8 cellular contexts compared by ENCODE assay signal in genomic region chr22:31495343-31495742, GRCh38. TPM values are rescaled to one million over a fixed set of nuclear protein-coding genes. Genes with fewer than 3 reads are reported as not detected.
A peak's percentile ranks its signal among the peaks of the same experiment; 100 is the strongest.
DNase-seq lines count a peak whose midpoint lies in the region; ATAC-seq and TF ChIP-seq lines count a peak whose summit lies in the region.

No MANE protein-coding gene starts in this region.

- TF ChIP-seq EP300 in sigmoid colon (IDR thresholded peaks at IDR 0.05) = no peak

- WGBS in GM23248 (ENCODE audit: low coverage in 1 of 2, low lambda C conversion rate in 2 of 2, missing lambda C conversion rate in 2 of 2), 2 experiments = 67 to 71% methylated on average over 15 of the region's 15 CpGs
- WGBS in esophagus squamous epithelium, 2 donors = 53 to 57% methylated on average over 15 of the region's 15 CpGs
- 16 to 58% methylated on average over 15 of the region's 15 CpGs for WGBS in sigmoid colon, 2 donors

- in situ Hi-C loops in GM23248 (cut with MboI) = no loop called here

- H3K27me3 ChIP-seq in GM23248 (replicated peaks; ENCODE audit: insufficient read depth) (no peaks in the 10 kb centered on the region), SJCRH30 (no peaks in the 10 kb centered on the region), esophagus squamous epithelium (no peaks in the 10 kb centered on the region), sigmoid colon (no peaks in the 10 kb centered on the region)

- H3K9me3 ChIP-seq in GM23248 (ENCODE audit: low read depth) = no peaks in the 10 kb centered on the region
- no peaks in the 10 kb centered on the region for H3K9me3 ChIP-seq in SJCRH30 (replicated peaks)
- no peaks in the 10 kb centered on the region for H3K9me3 ChIP-seq in esophagus squamous epithelium
- H3K9me3 ChIP-seq in sigmoid colon = no peaks in the 10 kb centered on the region

- peak overlapping the region; percentile 80 for H3K27ac ChIP-seq in GM23248
- H3K27ac ChIP-seq in SJCRH30 = no peak overlapping the region; the same call in 1 of the 2 replicates
- peak overlapping the region; percentile 71 to 92 (median 88) for H3K27ac ChIP-seq in esophagus squamous epithelium
- peak overlapping the region; percentile 84 to 93 (median 84) for H3K27ac ChIP-seq in sigmoid colon

- ATAC-seq in sciatic nerve (no peak), GM21529 (IDR thresholded peaks at IDR 0.05; ENCODE audit: unreplicated experiment) (no peak)

- H3K4me3 ChIP-seq in GM23248 (peak overlapping the region; percentile 95), SJCRH30 (peak overlapping the region; percentile 71), esophagus squamous epithelium (peak overlapping the region; percentile 52 to 91 (median 82)), sigmoid colon (peak overlapping the region in 3 of 4 donors; percentile 56 to 83 (median 80))

- TF ChIP-seq POLR2A in esophagus squamous epithelium (IDR thresholded peaks at IDR 0.05) (no peak), sigmoid colon (IDR thresholded peaks at IDR 0.05) (no peak)

- H3K9me2 ChIP-seq in GM23248 (ENCODE audit: insufficient read depth) = no peaks in the 10 kb centered on the region

- peak overlapping the region; percentile 87 for H3K4me2 ChIP-seq in GM23248 (ENCODE audit: unreplicated experiment)

- H3K4me1 ChIP-seq in GM23248 (ENCODE audit: insufficient read depth) = peaks cover 6% of the 10 kb centered on the region; the same call in 1 of the 2 replicates
- H3K4me1 ChIP-seq in SJCRH30 = peaks cover 14% of the 10 kb centered on the region
- peaks cover 0 to 44% (median 15%) of the 10 kb centered on the region in 3 donors for H3K4me1 ChIP-seq in esophagus squamous epithelium
- peaks cover 0 to 27% (median 15%) of the 10 kb centered on the region in 4 donors for H3K4me1 ChIP-seq in sigmoid colon

- peak overlapping the region; percentile 83 for H3K9ac ChIP-seq in GM23248

- H3K36me3 ChIP-seq in GM23248 (ENCODE audit: low read depth) (no peaks in the 10 kb centered on the region), SJCRH30 (no peaks in the 10 kb centered on the region), esophagus squamous epithelium (no peaks in the 10 kb centered on the region), sigmoid colon (no peaks in the 10 kb centered on the region)

- H4K20me1 ChIP-seq in GM23248 (ENCODE audit: insufficient read depth) = no peaks in the 10 kb centered on the region

- no peak for DNase-seq in GM23248
- no peak for DNase-seq in SJCRH30
- DNase-seq in esophagus squamous epithelium (lab: John Stamatoyannopoulos, UW) = no peak
- DNase-seq in sigmoid colon = no peak
- no peak for DNase-seq in H4 (ENCODE audit: low spot score)
- DNase-seq in sciatic nerve (ENCODE audit: low spot score) = no peak
- DNase-seq in hippocampal formation (lab: John Stamatoyannopoulos, UW) = no peak

- peaks cover 21% of the 10 kb centered on the region for H3F3A ChIP-seq in GM23248 (ENCODE audit: insufficient read depth)

- H2AFZ ChIP-seq in GM23248 = peak overlapping the region; percentile 99

- H3K79me2 ChIP-seq in GM23248 (ENCODE audit: insufficient read depth) = peaks cover 37% of the 10 kb centered on the region

- TF ChIP-seq CTCF in esophagus squamous epithelium (IDR thresholded peaks at IDR 0.05) = no peak
- no peak for TF ChIP-seq CTCF in sigmoid colon (IDR thresholded peaks at IDR 0.05)

- intact Hi-C loops in esophagus squamous epithelium (cut with DNase I) (no loop called here), sigmoid colon (cut with DNase I) (loop anchor here (5.0 to 10.0 kb wide), 2 partner anchors 137 to 979 kb away; partner anchors contain the start of gene FBXO7), sciatic nerve (cut with DNase I) (no loop called here)

RNA-seq across cellular contexts. Expression of gene SFI1, which starts 1.0 kb away (rescaled TPM):
- total RNA-seq in GM23248 (2014; rRNA removed; shearing (Covaris generic)) = 17.5 and 21.6 TPM in 2 replicates
- polyA plus RNA-seq in GM23248 (2016; fragmentation: Nextera tagmentation; extraction: Ambion mirVana) (9.0 and 10.1 TPM in 2 replicates), sigmoid colon (10 to 100 TPM in 2 of 3 donors, 1 to 10 TPM in 1; 6.5 to 40.9 (median 10.2) TPM)
- total RNA-seq in SJCRH30 (2014; rRNA removed; shearing (Covaris generic)) = 9.0 and 11.8 TPM in 2 replicates
- total RNA-seq in esophagus squamous epithelium (10 to 100 TPM; 11.0 to 20.0 (median 16.4) TPM), sigmoid colon (10 to 100 TPM; 15.3 to 38.0 (median 27.7) TPM), sciatic nerve (49.8 TPM)
- 2.8 and 3.3 TPM in 2 replicates for total RNA-seq in H4 (2014; rRNA removed; shearing (Covaris generic))

RNA-seq across cellular contexts. Expression of gene EIF4ENIF1, which starts 5.7 kb away (rescaled TPM):
- 6.2 and 13.5 TPM in 2 replicates for total RNA-seq in GM23248 (2014; rRNA removed; shearing (Covaris generic))
- polyA plus RNA-seq in GM23248 (2016; fragmentation: Nextera tagmentation; extraction: Ambion mirVana) = 13.9 and 18.2 TPM in 2 replicates
- total RNA-seq in SJCRH30 (2014; rRNA removed; shearing (Covaris generic)) = 16.3 and 29.7 TPM in 2 replicates
- 10 to 100 TPM in 3 of 4 donors, 1 to 10 TPM in 1; 8.3 to 14.3 (median 11.2) TPM for total RNA-seq in esophagus squamous epithelium
- 10 to 100 TPM; 16.6 to 23.8 (median 22.2) TPM for total RNA-seq in sigmoid colon
- 10 to 100 TPM in 2 of 3 donors, 1 to 10 TPM in 1; 5.5 to 13.5 (median 12.0) TPM for polyA plus RNA-seq in sigmoid colon
- total RNA-seq in H4 (2014; rRNA removed; shearing (Covaris generic)) = 3.4 and 6.1 TPM in 2 replicates
- total RNA-seq in sciatic nerve = 38.9 TPM
